Comparison of ENCODE assay signal across 2 cellular contexts in the genomic region with DNA sequence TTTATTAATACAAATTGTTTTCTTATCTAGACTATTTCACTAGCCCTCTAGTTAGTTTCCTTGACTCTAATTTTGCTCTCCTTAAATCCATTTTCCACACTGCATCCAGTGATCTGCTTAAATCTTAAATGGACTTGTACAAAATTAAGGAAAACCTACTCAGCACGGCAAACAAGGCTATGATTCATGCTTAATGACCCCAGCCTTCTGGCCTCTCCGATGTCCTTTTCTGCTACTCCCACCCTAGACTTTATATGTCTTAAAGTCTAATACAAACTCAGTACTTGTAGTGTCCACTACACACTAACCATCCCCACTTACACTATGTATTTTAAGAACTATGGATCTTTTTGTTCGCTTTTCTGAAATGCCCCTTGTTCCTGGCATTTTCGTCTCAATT.
TF ChIP-seq lines count a peak whose summit lies in the region.

No MANE protein-coding gene starts in this region.

TF ChIP-seq in SK-N-SH, 30 proteins besides CTCF, POLR2A, EP300 and RAD21 (continued from another document):
- TF ChIP-seq, protein P1, sequence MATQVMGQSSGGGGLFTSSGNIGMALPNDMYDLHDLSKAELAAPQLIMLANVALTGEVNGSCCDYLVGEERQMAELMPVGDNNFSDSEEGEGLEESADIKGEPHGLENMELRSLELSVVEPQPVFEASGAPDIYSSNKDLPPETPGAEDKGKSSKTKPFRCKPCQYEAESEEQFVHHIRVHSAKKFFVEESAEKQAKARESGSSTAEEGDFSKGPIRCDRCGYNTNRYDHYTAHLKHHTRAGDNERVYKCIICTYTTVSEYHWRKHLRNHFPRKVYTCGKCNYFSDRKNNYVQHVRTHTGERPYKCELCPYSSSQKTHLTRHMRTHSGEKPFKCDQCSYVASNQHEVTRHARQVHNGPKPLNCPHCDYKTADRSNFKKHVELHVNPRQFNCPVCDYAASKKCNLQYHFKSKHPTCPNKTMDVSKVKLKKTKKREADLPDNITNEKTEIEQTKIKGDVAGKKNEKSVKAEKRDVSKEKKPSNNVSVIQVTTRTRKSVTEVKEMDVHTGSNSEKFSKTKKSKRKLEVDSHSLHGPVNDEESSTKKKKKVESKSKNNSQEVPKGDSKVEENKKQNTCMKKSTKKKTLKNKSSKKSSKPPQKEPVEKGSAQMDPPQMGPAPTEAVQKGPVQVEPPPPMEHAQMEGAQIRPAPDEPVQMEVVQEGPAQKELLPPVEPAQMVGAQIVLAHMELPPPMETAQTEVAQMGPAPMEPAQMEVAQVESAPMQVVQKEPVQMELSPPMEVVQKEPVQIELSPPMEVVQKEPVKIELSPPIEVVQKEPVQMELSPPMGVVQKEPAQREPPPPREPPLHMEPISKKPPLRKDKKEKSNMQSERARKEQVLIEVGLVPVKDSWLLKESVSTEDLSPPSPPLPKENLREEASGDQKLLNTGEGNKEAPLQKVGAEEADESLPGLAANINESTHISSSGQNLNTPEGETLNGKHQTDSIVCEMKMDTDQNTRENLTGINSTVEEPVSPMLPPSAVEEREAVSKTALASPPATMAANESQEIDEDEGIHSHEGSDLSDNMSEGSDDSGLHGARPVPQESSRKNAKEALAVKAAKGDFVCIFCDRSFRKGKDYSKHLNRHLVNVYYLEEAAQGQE (IDR thresholded peaks at IDR 0.05; ENCODE audit: low read depth, low read length) = no peak
- no peak for TF ChIP-seq MEF2A (IDR thresholded peaks at IDR 0.05; ENCODE audit: borderline replicate concordance, low read depth)
- no peak for TF ChIP-seq RXRA (IDR thresholded peaks at IDR 0.05; ENCODE audit: borderline replicate concordance, low read depth)
- TF ChIP-seq GATA2 (CRISPR knock-in tag; IDR thresholded peaks at IDR 0.05) = no peak
- TF ChIP-seq SMC3 (IDR thresholded peaks at IDR 0.05; ENCODE audit: low read depth, low read length) = no peak
- no peak for TF ChIP-seq ELF1 (IDR thresholded peaks at IDR 0.05)
- TF ChIP-seq FOSL2 (IDR thresholded peaks at IDR 0.05; ENCODE audit: borderline replicate concordance, low read depth) = peak; percentile 34; the same call in 1 of the 2 replicates
- TF ChIP-seq MXI1 (IDR thresholded peaks at IDR 0.05; ENCODE audit: low read depth, low read length) = no peak
- TF ChIP-seq POLR2AphosphoS5 (IDR thresholded peaks at IDR 0.05; ENCODE audit: low read depth, low read length) = no peak
- TF ChIP-seq TCF12 (IDR thresholded peaks at IDR 0.05) = 0 out of 2 replicates have a peak, but pooled peaks have one; percentile 0
- no peak for TF ChIP-seq FOXJ3 (CRISPR knock-in tag; IDR thresholded peaks at IDR 0.05)
- TF ChIP-seq CHD2 (IDR thresholded peaks at IDR 0.05; ENCODE audit: low read length, partially characterized antibody) = no peak
- no peak for TF ChIP-seq RCOR1 (IDR thresholded peaks at IDR 0.05; ENCODE audit: low read length)
- 0 out of 2 replicates have a peak, but pooled peaks have one; percentile 4 for TF ChIP-seq JUND (IDR thresholded peaks at IDR 0.05)
- no peak for TF ChIP-seq YY1 (IDR thresholded peaks at IDR 0.05; ENCODE audit: low read depth)
- TF ChIP-seq, protein P2, sequence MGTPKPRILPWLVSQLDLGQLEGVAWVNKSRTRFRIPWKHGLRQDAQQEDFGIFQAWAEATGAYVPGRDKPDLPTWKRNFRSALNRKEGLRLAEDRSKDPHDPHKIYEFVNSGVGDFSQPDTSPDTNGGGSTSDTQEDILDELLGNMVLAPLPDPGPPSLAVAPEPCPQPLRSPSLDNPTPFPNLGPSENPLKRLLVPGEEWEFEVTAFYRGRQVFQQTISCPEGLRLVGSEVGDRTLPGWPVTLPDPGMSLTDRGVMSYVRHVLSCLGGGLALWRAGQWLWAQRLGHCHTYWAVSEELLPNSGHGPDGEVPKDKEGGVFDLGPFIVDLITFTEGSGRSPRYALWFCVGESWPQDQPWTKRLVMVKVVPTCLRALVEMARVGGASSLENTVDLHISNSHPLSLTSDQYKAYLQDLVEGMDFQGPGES (IDR thresholded peaks at IDR 0.05; ENCODE audit: low read depth, low read length) = no peak
- TF ChIP-seq, protein P3, sequence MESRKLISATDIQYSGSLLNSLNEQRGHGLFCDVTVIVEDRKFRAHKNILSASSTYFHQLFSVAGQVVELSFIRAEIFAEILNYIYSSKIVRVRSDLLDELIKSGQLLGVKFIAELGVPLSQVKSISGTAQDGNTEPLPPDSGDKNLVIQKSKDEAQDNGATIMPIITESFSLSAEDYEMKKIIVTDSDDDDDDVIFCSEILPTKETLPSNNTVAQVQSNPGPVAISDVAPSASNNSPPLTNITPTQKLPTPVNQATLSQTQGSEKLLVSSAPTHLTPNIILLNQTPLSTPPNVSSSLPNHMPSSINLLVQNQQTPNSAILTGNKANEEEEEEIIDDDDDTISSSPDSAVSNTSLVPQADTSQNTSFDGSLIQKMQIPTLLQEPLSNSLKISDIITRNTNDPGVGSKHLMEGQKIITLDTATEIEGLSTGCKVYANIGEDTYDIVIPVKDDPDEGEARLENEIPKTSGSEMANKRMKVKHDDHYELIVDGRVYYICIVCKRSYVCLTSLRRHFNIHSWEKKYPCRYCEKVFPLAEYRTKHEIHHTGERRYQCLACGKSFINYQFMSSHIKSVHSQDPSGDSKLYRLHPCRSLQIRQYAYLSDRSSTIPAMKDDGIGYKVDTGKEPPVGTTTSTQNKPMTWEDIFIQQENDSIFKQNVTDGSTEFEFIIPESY (IDR thresholded peaks at IDR 0.05; ENCODE audit: borderline replicate concordance, low read depth) = no peak
- TF ChIP-seq EZH2phosphoT487 (IDR thresholded peaks at IDR 0.05; ENCODE audit: borderline replicate concordance, low read depth) = no peak
- no peak for TF ChIP-seq NRF1 (IDR thresholded peaks at IDR 0.05; ENCODE audit: low read depth, low read length)
- no peak for TF ChIP-seq TEAD4 (IDR thresholded peaks at IDR 0.05; ENCODE audit: borderline replicate concordance, insufficient read depth)
- TF ChIP-seq, protein P4, sequence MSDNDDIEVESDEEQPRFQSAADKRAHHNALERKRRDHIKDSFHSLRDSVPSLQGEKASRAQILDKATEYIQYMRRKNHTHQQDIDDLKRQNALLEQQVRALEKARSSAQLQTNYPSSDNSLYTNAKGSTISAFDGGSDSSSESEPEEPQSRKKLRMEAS (IDR thresholded peaks at IDR 0.05; ENCODE audit: low read depth) = no peak

TF ChIP-seq in SK-N-SH treated with all-trans-retinoic acid at 6 μM for 48 hours, 23 proteins besides CTCF, POLR2A, EP300 and RAD21 (continued from another document):
- TF ChIP-seq, protein P5, sequence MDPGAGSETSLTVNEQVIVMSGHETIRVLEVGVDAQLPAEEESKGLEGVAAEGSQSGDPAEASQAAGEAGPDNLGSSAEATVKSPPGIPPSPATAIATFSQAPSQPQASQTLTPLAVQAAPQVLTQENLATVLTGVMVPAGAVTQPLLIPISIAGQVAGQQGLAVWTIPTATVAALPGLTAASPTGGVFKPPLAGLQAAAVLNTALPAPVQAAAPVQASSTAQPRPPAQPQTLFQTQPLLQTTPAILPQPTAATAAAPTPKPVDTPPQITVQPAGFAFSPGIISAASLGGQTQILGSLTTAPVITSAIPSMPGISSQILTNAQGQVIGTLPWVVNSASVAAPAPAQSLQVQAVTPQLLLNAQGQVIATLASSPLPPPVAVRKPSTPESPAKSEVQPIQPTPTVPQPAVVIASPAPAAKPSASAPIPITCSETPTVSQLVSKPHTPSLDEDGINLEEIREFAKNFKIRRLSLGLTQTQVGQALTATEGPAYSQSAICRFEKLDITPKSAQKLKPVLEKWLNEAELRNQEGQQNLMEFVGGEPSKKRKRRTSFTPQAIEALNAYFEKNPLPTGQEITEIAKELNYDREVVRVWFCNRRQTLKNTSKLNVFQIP (CRISPR knock-in tag; IDR thresholded peaks at IDR 0.05; ENCODE audit: borderline replicate concordance, low read depth) = no peak
- TF ChIP-seq OSR1 (CRISPR knock-in tag; IDR thresholded peaks at IDR 0.05) = no peak
- no peak for TF ChIP-seq ARNTL (CRISPR knock-in tag; IDR thresholded peaks at IDR 0.05; ENCODE audit: borderline replicate concordance, low read depth)
- no peak for TF ChIP-seq ZNF70 (CRISPR knock-in tag; IDR thresholded peaks at IDR 0.05)
- TF ChIP-seq ZNF8 (CRISPR knock-in tag; IDR thresholded peaks at IDR 0.05) = no peak
- no peak for TF ChIP-seq TCF4 (CRISPR knock-in tag; IDR thresholded peaks at IDR 0.05; ENCODE audit: borderline replicate concordance)
